In the genomic region with DNA sequence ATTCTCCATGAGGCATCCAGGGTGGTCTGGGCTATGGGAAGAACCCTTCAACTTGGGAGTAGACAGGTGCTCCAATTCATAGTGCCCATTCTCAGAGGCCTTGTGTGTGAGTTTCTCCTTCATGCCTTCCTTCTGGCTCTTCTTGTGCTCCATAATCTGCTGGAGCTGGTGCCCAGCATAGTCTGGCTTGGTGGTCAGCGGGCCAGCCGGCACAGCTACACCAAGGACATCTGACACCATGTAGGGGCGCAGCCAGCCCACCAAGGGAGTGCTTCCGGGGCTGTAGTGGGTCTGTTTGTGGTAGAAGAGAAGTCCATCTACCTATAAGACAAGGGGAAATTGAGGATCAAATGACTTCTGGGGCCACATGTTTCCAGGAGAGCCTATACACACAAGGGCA, we compare ENCODE assay signal across 21 cellular contexts. TPM values are rescaled to one million over a fixed set of nuclear protein-coding genes. Genes with fewer than 3 reads are reported as not detected.
DNase-seq lines count a peak whose midpoint lies in the region; ATAC-seq and TF ChIP-seq lines count a peak whose summit lies in the region.
"Had no signal": no experiment of that assay in that cellular context is flagged by ENCODE, and none has a peak within 500 bp of the region (broad histone marks: within the 10 kb centered on the region; RNA-seq: fewer than 3 reads in every experiment).

No MANE protein-coding gene starts in this region.

- H3K36me3 ChIP-seq in RWPE2 (ENCODE audit: low read depth), result peaks cover 74% of the 10 kb centered on the region
- H3K36me3 ChIP-seq: uterus had no signal

- H3K4me1 ChIP-seq in RWPE2 (ENCODE audit: insufficient read depth, poor library complexity, severe bottlenecking), result no peaks in the 10 kb centered on the region
- H3K4me1 ChIP-seq: A549, HAP-1, uterus had no signal

- peaks cover 45% of the 10 kb centered on the region for H3K36me3 Mint-ChIP-seq in activated CD4-positive, alpha-beta T cell treated with anti-CD3 and anti-CD28 coated beads, Interleukin-2, amount 10 ng/mL, durations not matched to agents 7 days and 5 days (ENCODE audit: low read depth)
- H3K36me3 Mint-ChIP-seq in stimulated activated effector memory CD8-positive, alpha-beta T cell treated with anti-CD3 and anti-CD28 coated beads, Interleukin-12 subunit alpha, Interleukin-12 subunit beta, amount 100 ng/mL, for 72 hours, result peaks cover 62% of the 10 kb centered on the region
- peaks cover 33% of the 10 kb centered on the region for H3K36me3 Mint-ChIP-seq in nephron progenitor cell (ENCODE audit: low read depth)

- TF ChIP-seq CTCF in RWPE2 (IDR thresholded peaks at IDR 0.05; ENCODE audit: poor library complexity, severe bottlenecking) (no peak), nephron progenitor cell (IDR thresholded peaks at IDR 0.05) (no peak)

- no peaks in the 10 kb centered on the region for H3K9me3 ChIP-seq in RWPE2 (ENCODE audit: severe bottlenecking)
- H3K9me3 ChIP-seq: A549, body of pancreas, HAP-1, heart left ventricle, uterus had no signal

- H3K27ac Mint-ChIP-seq in activated CD4-positive, alpha-beta T cell treated with anti-CD3 and anti-CD28 coated beads, Interleukin-2, amount 10 ng/mL, durations not matched to agents 7 days and 5 days, result peak overlapping the region; percentile 90
- peak overlapping the region; percentile 94 for H3K27ac Mint-ChIP-seq in stimulated activated effector memory CD8-positive, alpha-beta T cell treated with anti-CD3 and anti-CD28 coated beads, Interleukin-12 subunit alpha, Interleukin-12 subunit beta, amount 100 ng/mL, for 72 hours
- H3K27ac Mint-ChIP-seq in nephron progenitor cell, result no peak overlapping the region
- H3K27ac Mint-ChIP-seq: activated naive CD8-positive, alpha-beta T cell had no signal

- POLR2A ChIA-PET in activated CD4-positive, alpha-beta T cell treated with anti-CD3 and anti-CD28 coated beads, Interleukin-2, amount 10 ng/mL, durations not matched to agents 7 days and 5 days (lab: Charles Lee), result no interaction called here

- H3K4me3 Mint-ChIP-seq in activated CD4-positive, alpha-beta T cell treated with anti-CD3 and anti-CD28 coated beads, Interleukin-2, amount 10 ng/mL, durations not matched to agents 7 days and 5 days, result no peak overlapping the region
- H3K4me3 Mint-ChIP-seq in stimulated activated effector memory CD8-positive, alpha-beta T cell treated with anti-CD3 and anti-CD28 coated beads, Interleukin-12 subunit alpha, Interleukin-12 subunit beta, amount 100 ng/mL, for 72 hours, result peak overlapping the region; percentile 69
- no peak overlapping the region for H3K4me3 Mint-ChIP-seq in nephron progenitor cell
- H3K4me3 Mint-ChIP-seq: activated naive CD8-positive, alpha-beta T cell had no signal

- ATAC-seq in RWPE2 (ENCODE audit: low read depth) (no peak), GM19452 (IDR thresholded peaks at IDR 0.05; ENCODE audit: unreplicated experiment) (no peak), HG02885 (IDR thresholded peaks at IDR 0.05; ENCODE audit: poor library complexity, unreplicated experiment) (no peak)
- no peak for ATAC-seq in stimulated activated effector memory CD8-positive, alpha-beta T cell treated with anti-CD3 and anti-CD28 coated beads, Interleukin-12 subunit alpha, Interleukin-12 subunit beta, amount 100 ng/mL, for 72 hours

- H3K27ac ChIP-seq in RWPE2 (ENCODE audit: poor library complexity, severe bottlenecking) (no peak overlapping the region), cingulate gyrus (ENCODE audit: low read depth, low read length) (peak overlapping the region; percentile 69)
- H3K27ac ChIP-seq: A549, body of pancreas, coronary artery had no signal

- H3K9me3 Mint-ChIP-seq in activated CD4-positive, alpha-beta T cell treated with anti-CD3 and anti-CD28 coated beads, Interleukin-2, amount 10 ng/mL, durations not matched to agents 7 days and 5 days, result no peaks in the 10 kb centered on the region
- no peaks in the 10 kb centered on the region for H3K9me3 Mint-ChIP-seq in stimulated activated effector memory CD8-positive, alpha-beta T cell treated with anti-CD3 and anti-CD28 coated beads, Interleukin-12 subunit alpha, Interleukin-12 subunit beta, amount 100 ng/mL, for 72 hours
- no peaks in the 10 kb centered on the region for H3K9me3 Mint-ChIP-seq in nephron progenitor cell

- CTCF ChIA-PET in activated CD4-positive, alpha-beta T cell treated with anti-CD3 and anti-CD28 coated beads, Interleukin-2, amount 10 ng/mL, durations not matched to agents 7 days and 5 days (lab: Charles Lee), result interaction anchor here (0.7 to 3.1 kb wide), 9 partner anchors 9 to 1939 kb away, joined by 3 to 16 read pairs (median 3); partner anchors contain the start of genes IMP3 and SNX33

- no peak overlapping the region for H3K4me3 ChIP-seq in RWPE2 (ENCODE audit: severe bottlenecking)
- H3K4me3 ChIP-seq: A549, body of pancreas, coronary artery, HAP-1, heart left ventricle, SK-N-MC, uterus had no signal

- no peak for DNase-seq in activated CD4-positive, alpha-beta T cell treated with anti-CD3 and anti-CD28 coated beads, Interleukin-2, amount 10 ng/mL, durations not matched to agents 7 days and 5 days
- no peak for DNase-seq in activated CD4-positive, alpha-beta T cell treated with anti-CD3 and anti-CD28 coated beads for 4 hours
- DNase-seq in RWPE2 (ENCODE audit: low spot score), result peak; percentile 45
- no peak for DNase-seq in stimulated activated effector memory CD8-positive, alpha-beta T cell treated with anti-CD3 and anti-CD28 coated beads, Interleukin-12 subunit alpha, Interleukin-12 subunit beta, amount 100 ng/mL, for 72 hours (ENCODE audit: low spot score in 2 of 2)
- DNase-seq in nephron progenitor cell, result no peak
- DNase-seq: C1 segment of cervical spinal cord; DMS 273 treated with DMSO at 0.1 percent for 48 hours; heart left ventricle; NCI-H1092 treated with DMSO at 0.1 percent for 48 hours; NK-92 treated with Interleukin-12 subunit alpha and Interleukin-12 subunit beta, amount 100 ng/mL, for 24 hours; stimulated activated CD4-positive, alpha-beta T cell treated with anti-CD3 and anti-CD28 coated beads, Interleukin-4, amount 100 ng/mL, for 1 hour; uterus had no signal

- no peaks in the 10 kb centered on the region for H3K27me3 ChIP-seq in RWPE2 (ENCODE audit: insufficient read depth, poor library complexity, severe bottlenecking)
- H3K27me3 ChIP-seq: body of pancreas, heart left ventricle, uterus had no signal

- H3K27me3 Mint-ChIP-seq in activated CD4-positive, alpha-beta T cell treated with anti-CD3 and anti-CD28 coated beads, Interleukin-2, amount 10 ng/mL, durations not matched to agents 7 days and 5 days, result no peaks in the 10 kb centered on the region
- no peaks in the 10 kb centered on the region for H3K27me3 Mint-ChIP-seq in nephron progenitor cell (ENCODE audit: low read depth, poor library complexity)
- H3K27me3 Mint-ChIP-seq: activated naive CD8-positive, alpha-beta T cell had no signal

- H3K4me1 Mint-ChIP-seq in activated CD4-positive, alpha-beta T cell treated with anti-CD3 and anti-CD28 coated beads, Interleukin-2, amount 10 ng/mL, durations not matched to agents 7 days and 5 days, result peaks cover 40% of the 10 kb centered on the region
- peaks cover 28% of the 10 kb centered on the region for H3K4me1 Mint-ChIP-seq in stimulated activated effector memory CD8-positive, alpha-beta T cell treated with anti-CD3 and anti-CD28 coated beads, Interleukin-12 subunit alpha, Interleukin-12 subunit beta, amount 100 ng/mL, for 72 hours
- H3K4me1 Mint-ChIP-seq in nephron progenitor cell, result no peaks in the 10 kb centered on the region

RNA-seq across cellular contexts. Expression of gene PTPN9, which starts 19.2 kb away (rescaled TPM):
- 10 to 100 TPM; 37.0 to 37.4 TPM for total RNA-seq in activated CD4-positive, alpha-beta T cell treated with anti-CD3 and anti-CD28 coated beads, Interleukin-2, amount 10 ng/mL, durations not matched to agents 7 days and 5 days

RNA-seq across cellular contexts. Expression of gene SNUPN, which starts 27.2 kb away (rescaled TPM):
- 10 to 100 TPM; 41.9 to 44.1 TPM for total RNA-seq in activated CD4-positive, alpha-beta T cell treated with anti-CD3 and anti-CD28 coated beads, Interleukin-2, amount 10 ng/mL, durations not matched to agents 7 days and 5 days

RNA-seq across cellular contexts. Expression of gene IMP3, which starts 41.7 kb away (rescaled TPM):
- 10 to 100 TPM; 79.1 to 81.4 TPM for total RNA-seq in activated CD4-positive, alpha-beta T cell treated with anti-CD3 and anti-CD28 coated beads, Interleukin-2, amount 10 ng/mL, durations not matched to agents 7 days and 5 days

RNA-seq across cellular contexts. Expression of gene SNX33, which starts 49.4 kb away (rescaled TPM):
- total RNA-seq in activated CD4-positive, alpha-beta T cell treated with anti-CD3 and anti-CD28 coated beads, Interleukin-2, amount 10 ng/mL, durations not matched to agents 7 days and 5 days, result under 1 TPM; 0.60 to 0.79 TPM
